Comparison of ENCODE assay signal across 1 cellular context in the genomic region with DNA sequence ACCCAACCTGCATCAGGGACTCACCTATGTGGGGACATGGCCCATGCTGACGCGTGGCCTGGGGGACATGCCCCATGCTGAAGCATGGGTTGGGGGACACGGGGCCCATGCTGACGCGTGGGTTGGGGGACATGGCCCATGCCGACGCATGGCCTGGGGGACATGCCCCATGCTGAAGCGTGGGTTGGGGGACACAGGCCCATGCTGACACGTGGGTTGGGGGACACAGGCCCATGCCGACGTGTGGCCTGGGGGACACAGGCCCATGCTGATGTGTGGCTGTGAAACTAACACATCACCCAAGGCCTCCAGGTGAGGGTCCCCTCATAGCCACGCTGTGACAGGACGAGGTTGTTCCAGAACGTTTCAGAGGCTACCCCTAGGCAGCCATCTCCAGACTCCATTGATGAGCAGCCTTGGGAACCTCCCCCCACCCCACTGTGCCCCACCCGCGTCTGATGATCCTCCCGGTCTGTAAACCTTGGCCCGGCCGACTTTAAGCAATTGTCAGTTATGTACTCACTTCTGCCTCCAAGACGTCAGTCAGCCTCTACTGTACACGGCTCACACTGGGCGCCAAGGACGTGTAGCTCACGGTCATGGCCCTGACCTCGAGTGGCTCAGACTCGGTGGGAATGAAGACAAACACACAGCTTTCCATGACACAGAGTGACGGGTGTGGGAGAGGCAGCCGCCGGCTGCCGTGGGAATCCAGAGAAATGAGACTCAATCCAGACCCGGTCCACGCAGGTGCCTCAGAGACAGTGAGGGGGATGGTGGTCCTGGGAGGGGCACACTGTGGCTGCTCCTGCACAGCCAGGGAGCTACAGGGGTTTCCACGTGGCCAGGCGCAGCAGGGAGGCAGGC.
A peak's percentile ranks its signal among the peaks of the same experiment; 100 is the strongest.
TF ChIP-seq lines count a peak whose summit lies in the region.

No MANE protein-coding gene starts in this region.

TF ChIP-seq in HepG2, 621 proteins besides CTCF, POLR2A, EP300 and RAD21:
- TF ChIP-seq, protein P1, sequence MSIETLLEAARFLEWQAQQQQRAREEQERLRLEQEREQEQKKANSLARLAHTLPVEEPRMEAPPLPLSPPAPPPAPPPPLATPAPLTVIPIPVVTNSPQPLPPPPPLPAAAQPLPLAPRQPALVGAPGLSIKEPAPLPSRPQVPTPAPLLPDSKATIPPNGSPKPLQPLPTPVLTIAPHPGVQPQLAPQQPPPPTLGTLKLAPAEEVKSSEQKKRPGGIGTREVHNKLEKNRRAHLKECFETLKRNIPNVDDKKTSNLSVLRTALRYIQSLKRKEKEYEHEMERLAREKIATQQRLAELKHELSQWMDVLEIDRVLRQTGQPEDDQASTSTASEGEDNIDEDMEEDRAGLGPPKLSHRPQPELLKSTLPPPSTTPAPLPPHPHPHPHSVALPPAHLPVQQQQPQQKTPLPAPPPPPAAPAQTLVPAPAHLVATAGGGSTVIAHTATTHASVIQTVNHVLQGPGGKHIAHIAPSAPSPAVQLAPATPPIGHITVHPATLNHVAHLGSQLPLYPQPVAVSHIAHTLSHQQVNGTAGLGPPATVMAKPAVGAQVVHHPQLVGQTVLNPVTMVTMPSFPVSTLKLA (IDR thresholded peaks at IDR 0.05): peak; percentile 77
- no peak for TF ChIP-seq ARID2 (CRISPR knock-in tag; IDR thresholded peaks at IDR 0.05; ENCODE audit: borderline replicate concordance)
